ENCODE assay signal across 18 cellular contexts in genomic region chr15:42199126-42199525, GRCh38. TPM values are rescaled to one million over a fixed set of nuclear protein-coding genes. Genes with fewer than 3 reads are reported as not detected.
DNase-seq lines count a peak whose midpoint lies in the region; ATAC-seq and TF ChIP-seq lines count a peak whose summit lies in the region.
"Had no signal": no experiment of that assay in that cellular context is flagged by ENCODE, and none has a peak within 500 bp of the region (broad histone marks: within the 10 kb centered on the region; RNA-seq: fewer than 3 reads in every experiment).

No MANE protein-coding gene starts in this region.

- TF ChIP-seq CTCF in Panc1 (IDR thresholded peaks at IDR 0.05) (no peak), mesothelial cell of epicardium (IDR thresholded peaks at IDR 0.05; ENCODE audit: unreplicated experiment) (no peak)

- peaks cover 3% of the 10 kb centered on the region for H3K4me1 ChIP-seq in CD4-positive, CD25-positive, alpha-beta regulatory T cell (ENCODE audit: control insufficient read depth, insufficient read depth, low read length, poor library complexity, severe bottlenecking)
- no peaks in the 10 kb centered on the region for H3K4me1 ChIP-seq in Panc1 (ENCODE audit: control insufficient read depth, insufficient read depth, low read length)
- H3K4me1 ChIP-seq: BE2C had no signal

- H3K27me3 ChIP-seq in CD4-positive, CD25-positive, alpha-beta regulatory T cell (ENCODE audit: control insufficient read depth, insufficient read depth, low read length) = no peaks in the 10 kb centered on the region
- H3K27me3 ChIP-seq in Panc1 (ENCODE audit: control insufficient read depth, insufficient read depth, low read length) = no peaks in the 10 kb centered on the region
- H3K27me3 ChIP-seq: BE2C had no signal

- in situ Hi-C loops in Panc1 (cut with HindIII; ENCODE audit: low pct_unique_long_range_greater_than_20kb, low sequenced_read_pairs) = no loop called here

- H3K36me3 Mint-ChIP-seq in CD4-positive, CD25-positive, alpha-beta regulatory T cell = peaks cover 39% of the 10 kb centered on the region
- peaks cover 30% of the 10 kb centered on the region for H3K36me3 Mint-ChIP-seq in mesothelial cell of epicardium

- H3K4me3 Mint-ChIP-seq in CD4-positive, CD25-positive, alpha-beta regulatory T cell = no peak overlapping the region
- H3K4me3 Mint-ChIP-seq in mesothelial cell of epicardium = no peak overlapping the region
- H3K4me3 Mint-ChIP-seq: CD14-positive monocyte had no signal

- BruUV-seq in Panc1 (replicated peaks; lab: Mats Ljungman, UMichigan) = TSS peak; percentile 15

- H3K27ac Mint-ChIP-seq in CD4-positive, CD25-positive, alpha-beta regulatory T cell = peak overlapping the region in 2 of 3 donors; percentile 12 to 70
- H3K27ac Mint-ChIP-seq in mesothelial cell of epicardium = peak overlapping the region; percentile 51

- no peaks in the 10 kb centered on the region for H3K27me3 Mint-ChIP-seq in CD4-positive, CD25-positive, alpha-beta regulatory T cell
- no peaks in the 10 kb centered on the region for H3K27me3 Mint-ChIP-seq in mesothelial cell of epicardium (ENCODE audit: low read depth)

- H3K27ac ChIP-seq in CD4-positive, CD25-positive, alpha-beta regulatory T cell (ENCODE audit: insufficient read depth, low read length, poor library complexity, severe bottlenecking) = no peak overlapping the region
- no peak overlapping the region for H3K27ac ChIP-seq in Panc1 (ENCODE audit: low read length)
- H3K27ac ChIP-seq: A549 had no signal

- H3K4me3 ChIP-seq in CD4-positive, CD25-positive, alpha-beta regulatory T cell (ENCODE audit: low read depth, low read length) = no peak overlapping the region
- H3K4me3 ChIP-seq in Panc1 (ENCODE audit: low read depth in 2 of 2, low read length in 2 of 2) = no peak overlapping the region
- H3K4me3 ChIP-seq: A549 had no signal

- H3K9me3 Mint-ChIP-seq in CD4-positive, CD25-positive, alpha-beta regulatory T cell = no peaks in the 10 kb centered on the region
- H3K9me3 Mint-ChIP-seq in mesothelial cell of epicardium = peaks cover 3% of the 10 kb centered on the region

- H3K9me3 ChIP-seq in CD4-positive, CD25-positive, alpha-beta regulatory T cell (ENCODE audit: control insufficient read depth in 2 of 2, low read length in 2 of 2) = no peaks in the 10 kb centered on the region
- H3K9me3 ChIP-seq in Panc1 (ENCODE audit: control insufficient read depth, insufficient read depth, low read depth, low read length) = no peaks in the 10 kb centered on the region
- H3K9me3 ChIP-seq: A549, BE2C had no signal

- intact Hi-C loops in Panc1 (cut with micrococcal nuclease; ENCODE audit: unreplicated experiment) = no loop called here

- peaks cover 25% of the 10 kb centered on the region for H3K36me3 ChIP-seq in CD4-positive, CD25-positive, alpha-beta regulatory T cell (ENCODE audit: control insufficient read depth, insufficient read depth, low read length)
- H3K36me3 ChIP-seq in Panc1 (ENCODE audit: control insufficient read depth, insufficient read depth, low read length) = 0 out of 2 replicates have a peak, but pooled peaks cover 3% of the 10 kb centered on the region

- no peak for DNase-seq in CD4-positive, CD25-positive, alpha-beta regulatory T cell
- peak; percentile 67 for DNase-seq in EH (ENCODE audit: low read depth)
- DNase-seq in Panc1 (ENCODE audit: low read depth, low spot score) = no peak
- DNase-seq in mesothelial cell of epicardium (ENCODE audit: low spot score in 2 of 2, unreplicated experiment in 2 of 2) = no peak
- no peak for DNase-seq in GDM1 (lab: John Stamatoyannopoulos, UW)
- DNase-seq in NCI-H2107 (lab: John Stamatoyannopoulos, UW) = no peak
- DNase-seq in NCI-H1436 treated with DMSO at 0.1 percent for 48 hours (lab: John Stamatoyannopoulos, UW) = no peak
- DNase-seq: BE2C, Calu3, DMS 273 treated with DMSO at 0.1 percent for 48 hours, HCEC 1CT, IMR-90, KG1 had no signal

- no peak for ATAC-seq in CD4-positive, CD25-positive, alpha-beta regulatory T cell (ENCODE audit: low read depth in 2 of 2)
- no peak for ATAC-seq in Panc1
- ATAC-seq: A549 had no signal

- POLR2A ChIA-PET in Panc1 (lab: Charles Lee) = interaction anchor here (0.6 kb wide), 1 partner anchor 9 kb away, joined by 3 read pairs; the partner anchor contains the start of gene VPS39

- CTCF ChIA-PET in Panc1 (lab: Charles Lee) = no interaction called here

- peaks cover 16 to 52% (median 41%) of the 10 kb centered on the region in 4 donors for H3K4me1 Mint-ChIP-seq in CD4-positive, CD25-positive, alpha-beta regulatory T cell
- peaks cover 7% of the 10 kb centered on the region for H3K4me1 Mint-ChIP-seq in mesothelial cell of epicardium

RNA-seq across cellular contexts. Expression of gene VPS39, which starts 9.0 kb away (rescaled TPM):
- 121 TPM for total RNA-seq in CD4-positive, CD25-positive, alpha-beta regulatory T cell
- polyA plus RNA-seq in CD4-positive, CD25-positive, alpha-beta regulatory T cell = 10 to 100 TPM; 28.3 to 35.2 (median 28.7) TPM
- 55.2 TPM for total RNA-seq in Panc1 (2021; ENCODE audit: unreplicated experiment)
- 40.6 TPM for polyA plus RNA-seq in Panc1 (2012; ENCODE audit: insufficient read length)
- 86.2 to 91.2 TPM (median 90.2 TPM) in 3 replicates for total RNA-seq in mesothelial cell of epicardium

RNA-seq across cellular contexts. Expression of gene PLA2G4F, which starts 42.7 kb away (rescaled TPM):
- not detected for total RNA-seq in CD4-positive, CD25-positive, alpha-beta regulatory T cell
- not detected for polyA plus RNA-seq in CD4-positive, CD25-positive, alpha-beta regulatory T cell
- not detected for total RNA-seq in Panc1 (2021; ENCODE audit: unreplicated experiment)
- not detected for polyA plus RNA-seq in Panc1 (2012; ENCODE audit: insufficient read length)
- total RNA-seq in mesothelial cell of epicardium = 0.91 to 1.5 TPM (median 1.5 TPM) in 3 replicates
- total RNA-seq: Daoy, H4, IMR-90 had no signal
- polyA plus RNA-seq: A549, AG04450, CD14-positive monocyte, IMR-90 had no signal
